8 cellular contexts compared by ENCODE assay signal in genomic region chr19:53881482-53882390, GRCh38. TPM values are rescaled to one million over a fixed set of nuclear protein-coding genes. Genes with fewer than 3 reads are reported as not detected.
A peak's percentile ranks its signal among the peaks of the same experiment; 100 is the strongest.
DNase-seq lines count a peak whose midpoint lies in the region; ATAC-seq and TF ChIP-seq lines count a peak whose summit lies in the region.

TSS of gene PRKCG (plus strand) at chr19:53882197. CDS start at chr19:53882495, 298 bp downstream.

- 11% methylated on average over 20 of the region's 49 CpGs for WGBS in SK-N-SH (ENCODE audit: low lambda C conversion rate)

- peak within 1 kb of the TSS; percentile 79 for H3K4me2 ChIP-seq in SK-N-SH

- H3K9me3 Mint-ChIP-seq in immature natural killer cell: no peaks in the 10 kb centered on the region

- no peak for TF ChIP-seq EP300 in SK-N-SH (IDR thresholded peaks at IDR 0.05; ENCODE audit: borderline replicate concordance in 1 of 2, low read depth in 1 of 2, low read length in 1 of 2)

- peak; percentile 58 for TF ChIP-seq CTCF in SK-N-SH (IDR thresholded peaks at IDR 0.05)

- no peaks in the 10 kb centered on the region for H3K36me3 Mint-ChIP-seq in immature natural killer cell

- CTCF ChIA-PET in SK-N-SH (lab: Yijun Ruan, JAX): interaction anchor here (0.7 to 1.6 kb wide), 9 partner anchors 11 to 148 kb away, joined by 3 to 10 read pairs (median 4); partner anchors contain the start of gene MYADM

- DNase-seq in NCI-H1417 (lab: John Stamatoyannopoulos, UW) (peak in 2 of 3 experiments; percentile 16 to 17), NCI-H1417 treated with DMSO at 0.1 percent for 48 hours (lab: John Stamatoyannopoulos, UW) (no peak), SK-N-SH (peak; percentile 76), astrocyte of the hippocampus (ENCODE audit: low read depth, low spot score) (peak; percentile 59), immature natural killer cell (peak; percentile 48 to 50 (median 49)), G401 (ENCODE audit: low spot score) (no peak)
- peak; percentile 39 for DNase-seq in stimulated activated CD4-positive, alpha-beta T cell treated with anti-CD3 and anti-CD28 coated beads, Interleukin-4, amount 100 ng/mL, for 24 hours

- peak; percentile 27 for TF ChIP-seq RAD21 in SK-N-SH (IDR thresholded peaks at IDR 0.05; ENCODE audit: low read length)

- peak within 1 kb of the TSS; percentile 42 to 47 for H3K4me3 ChIP-seq in SK-N-SH (ENCODE audit: low read depth in 2 of 2, low read length in 1 of 2)

- peaks cover 6 to 10% (median 8%) of the 10 kb centered on the region in 3 donors for H3K27me3 Mint-ChIP-seq in immature natural killer cell (ENCODE audit: low read depth in 3 of 3)

- in situ Hi-C loops in G401 (cut with HindIII; ENCODE audit: low sequenced_read_pairs): no loop called here

- ATAC-seq in GM21723 (IDR thresholded peaks at IDR 0.05; ENCODE audit: unreplicated experiment): no peak

- H3K9ac ChIP-seq in SK-N-SH: no peak within 1 kb of the TSS

- peaks cover 36% of the 10 kb centered on the region for H3K27me3 ChIP-seq in SK-N-SH (ENCODE audit: insufficient read depth)

- H3K36me3 ChIP-seq in SK-N-SH (replicated peaks in 1 of 2; ENCODE audit: control insufficient read depth in 1 of 2, insufficient read depth in 2 of 2, low read length in 1 of 2): no peaks in the 10 kb centered on the region

- peak within 1 kb of the TSS in 3 of 5 donors; percentile 34 to 57 (median 38) for H3K4me3 Mint-ChIP-seq in immature natural killer cell

- H3K79me2 ChIP-seq in SK-N-SH (ENCODE audit: insufficient read depth): no peaks in the 10 kb centered on the region

- H3K27ac Mint-ChIP-seq in immature natural killer cell: no peak within 1 kb of the TSS

- H3K9me3 ChIP-seq in SK-N-SH: no peaks in the 10 kb centered on the region

- H3K9me2 ChIP-seq in SK-N-SH: no peaks in the 10 kb centered on the region

- POLR2A ChIA-PET in SK-N-SH (lab: Yijun Ruan, JAX): no interaction called here

- peaks cover 20% of the 10 kb centered on the region for H3F3A ChIP-seq in SK-N-SH (replicated peaks; ENCODE audit: insufficient read depth)

- H3K27ac ChIP-seq in SK-N-SH (ENCODE audit: low read depth in 2 of 2, low read length in 1 of 2): no peak within 1 kb of the TSS

- peaks cover 6 to 13% of the 10 kb centered on the region in 2 donors for H3K4me1 Mint-ChIP-seq in immature natural killer cell

- H3K4me1 ChIP-seq in SK-N-SH (ENCODE audit: control insufficient read depth in 1 of 2, insufficient read depth in 2 of 2, low read depth in 1 of 2, low read length in 1 of 2): peaks cover 0 to 14% of the 10 kb centered on the region in 2 experiments; a peak in 1 of 4 replicates

- 0 out of 2 replicates have a peak within 1 kb of the TSS, but pooled peaks have one; percentile 9 for H2AFZ ChIP-seq in SK-N-SH (ENCODE audit: low read depth)

- no peaks in the 10 kb centered on the region for H4K20me1 ChIP-seq in SK-N-SH (ENCODE audit: insufficient read depth)

TF ChIP-seq in SK-N-SH, 30 proteins besides CTCF, POLR2A, EP300 and RAD21:
- TF ChIP-seq SMC3 (IDR thresholded peaks at IDR 0.05; ENCODE audit: low read depth, low read length): peak; percentile 34
- no peak for TF ChIP-seq IRF3 (IDR thresholded peaks at IDR 0.05; ENCODE audit: low read depth, low read length)

RNA-seq across cellular contexts. Expression of gene PRKCG, which starts in this region (rescaled TPM):
- polyA plus RNA-seq in SK-N-SH (2012; rRNA removed) (0.08 and 0.26 TPM in 2 replicates), immature natural killer cell (not detected)
- polyA plus RNA-seq in SK-N-SH (2012; cell fraction: cytosol; rRNA removed): 0.03 and 0.07 TPM in 2 replicates
- polyA plus RNA-seq in SK-N-SH (2012; cell fraction: nucleus; rRNA removed): 1.2 and 1.4 TPM in 2 replicates
- 0.17 and 1.6 TPM in 2 replicates for total RNA-seq in G401 (2014; rRNA removed; shearing (Covaris generic))

Comparison
In these comparisons a context has a peak if more than half of its experiments do, and no peak if none do; other contexts are left out.
1. DNase-seq: peak in NCI-H1417 (2 of 3), SK-N-SH (single experiment), astrocyte of the hippocampus (single experiment) and stimulated activated CD4-positive, alpha-beta T cell treated with anti-CD3 and anti-CD28 coated beads, Interleukin-4, amount 100 ng/mL, for 24 hours (single experiment); none in NCI-H1417 treated with DMSO at 0.1 percent for 48 hours (single experiment) and G401 (single experiment).
2. Peak in DNase-seq in immature natural killer cell; RNA of the gene not detected or under 1 TPM.